ENCODE assay signal across 8 cellular contexts in the genomic region with DNA sequence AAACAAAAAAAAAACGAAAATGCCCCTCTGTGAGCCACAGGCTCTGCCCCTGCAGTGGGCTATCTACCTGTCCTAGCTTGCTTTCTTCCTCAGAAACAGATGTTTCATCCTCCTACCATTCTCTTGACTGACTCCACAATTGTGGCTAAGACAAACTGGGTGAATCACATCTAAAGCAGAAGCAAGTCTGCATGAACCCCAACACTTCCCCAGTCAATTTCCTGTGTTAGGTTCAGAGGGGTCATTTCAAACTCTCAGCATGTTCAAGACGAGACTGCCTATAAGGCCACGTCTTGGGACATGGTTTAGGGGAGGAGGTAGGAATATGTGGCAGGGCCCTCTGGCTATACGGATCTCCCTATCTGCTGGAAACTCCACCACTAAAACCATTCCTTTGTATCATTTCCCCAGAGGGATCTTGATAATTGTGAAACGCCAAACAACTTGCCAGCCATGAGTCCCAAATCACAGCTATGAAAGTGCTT. TPM values are rescaled to one million over a fixed set of nuclear protein-coding genes. Genes with fewer than 3 reads are reported as not detected.
A peak's percentile ranks its signal among the peaks of the same experiment; 100 is the strongest.
DNase-seq lines count a peak whose midpoint lies in the region; ATAC-seq and TF ChIP-seq lines count a peak whose summit lies in the region.

No MANE protein-coding gene starts in this region.

- 61 to 65% methylated on average over 5 of the region's 5 CpGs for WGBS in GM23248 (ENCODE audit: low coverage in 1 of 2, low lambda C conversion rate in 2 of 2, missing lambda C conversion rate in 2 of 2), 2 experiments

- no peak overlapping the region for H2AFZ ChIP-seq in GM23248

- in situ Hi-C loops in GM23248 (cut with MboI): no loop called here

- ATAC-seq in left cardiac atrium: peak; percentile 27 to 57
- ATAC-seq in GM21515 (IDR thresholded peaks at IDR 0.05; ENCODE audit: unreplicated experiment): no peak
- ATAC-seq in SK-N-SH treated with all-trans-retinoic acid at 6 μM for 48 hours: no peak
- ATAC-seq in WTC11: no peak

- no peaks in the 10 kb centered on the region for H3K27me3 ChIP-seq in CD8-positive, alpha-beta memory T cell (ENCODE audit: insufficient read depth, low read length, poor library complexity, severe bottlenecking)
- H3K27me3 ChIP-seq in GM23248 (replicated peaks; ENCODE audit: insufficient read depth): no peaks in the 10 kb centered on the region
- no peaks in the 10 kb centered on the region for H3K27me3 ChIP-seq in vagina

- H3K27ac ChIP-seq in CD8-positive, alpha-beta memory T cell (ENCODE audit: low read depth, low read length): no peak overlapping the region
- H3K27ac ChIP-seq in GM23248: peak overlapping the region; percentile 68
- peak overlapping the region; percentile 71 for H3K27ac ChIP-seq in vagina

- H3K27ac Mint-ChIP-seq in CD8-positive, alpha-beta memory T cell: peak overlapping the region; percentile 48 to 97 (median 82)
- no peak overlapping the region for H3K27ac Mint-ChIP-seq in WTC11

- peaks cover 33 to 37% (median 37%) of the 10 kb centered on the region in 3 donors for H3K4me1 Mint-ChIP-seq in CD8-positive, alpha-beta memory T cell
- peaks cover 4% of the 10 kb centered on the region for H3K4me1 Mint-ChIP-seq in WTC11

- H3K9ac ChIP-seq in GM23248: peak overlapping the region; percentile 60; the same call in 1 of the 2 replicates

- no peaks in the 10 kb centered on the region for H3K9me3 Mint-ChIP-seq in CD8-positive, alpha-beta memory T cell
- H3K9me3 Mint-ChIP-seq in WTC11: no peaks in the 10 kb centered on the region

- no peaks in the 10 kb centered on the region for H3K79me2 ChIP-seq in GM23248 (ENCODE audit: insufficient read depth)

- POLR2A ChIA-PET in CD8-positive, alpha-beta memory T cell (lab: Charles Lee): interaction anchor here (0.5 to 4.2 kb wide), 2 partner anchors 11 to 40 kb away, joined by 4 to 36 read pairs; no protein-coding TSS in a partner anchor
- POLR2A ChIA-PET in WTC11 (lab: Charles Lee): no interaction called here

- no peaks in the 10 kb centered on the region for H4K20me1 ChIP-seq in GM23248 (ENCODE audit: insufficient read depth)

- peak in 3 of 5 donors; percentile 24 to 48 (median 45) for DNase-seq in CD8-positive, alpha-beta memory T cell
- peak; percentile 40 for DNase-seq in GM23248
- peak; percentile 20 for DNase-seq in T1000 (lab: John Stamatoyannopoulos, UW)
- DNase-seq in left cardiac atrium: no peak
- DNase-seq in vagina (ENCODE audit: extremely low spot score in 2 of 2): peak in 1 of 2 donors; percentile 69
- DNase-seq in WTC11 (ENCODE audit: low spot score): no peak

- no peaks in the 10 kb centered on the region for H3K36me3 Mint-ChIP-seq in CD8-positive, alpha-beta memory T cell
- H3K36me3 Mint-ChIP-seq in WTC11: no peaks in the 10 kb centered on the region

- peak overlapping the region in 6 of 7 donors; percentile 49 to 84 (median 68) for H3K4me3 Mint-ChIP-seq in CD8-positive, alpha-beta memory T cell
- H3K4me3 Mint-ChIP-seq in WTC11: no peak overlapping the region

- H3K27me3 Mint-ChIP-seq in CD8-positive, alpha-beta memory T cell: no peaks in the 10 kb centered on the region
- H3K27me3 Mint-ChIP-seq in WTC11 (ENCODE audit: low read depth): no peaks in the 10 kb centered on the region

- no peak overlapping the region for H3K4me2 ChIP-seq in GM23248 (ENCODE audit: unreplicated experiment)

- H3F3A ChIP-seq in GM23248 (ENCODE audit: insufficient read depth): peaks cover 13% of the 10 kb centered on the region

- no peaks in the 10 kb centered on the region for H3K9me2 ChIP-seq in GM23248 (ENCODE audit: insufficient read depth)

- TF ChIP-seq POLR2A in vagina (IDR thresholded peaks at IDR 0.05): no peak

- CTCF ChIA-PET in CD8-positive, alpha-beta memory T cell (lab: Charles Lee): interaction anchor here (1.5 to 4.4 kb wide), 4 partner anchors 11 to 73 kb away, joined by 3 to 29 read pairs (median 18); no protein-coding TSS in a partner anchor
- CTCF ChIA-PET in WTC11 (lab: Charles Lee): interaction anchor here (0.9 kb wide), 1 partner anchor 22 kb away, joined by 3 read pairs; no protein-coding TSS in a partner anchor

- intact Hi-C loops in left cardiac atrium (cut with DNase I) (no loop called here), vagina (cut with DNase I) (no loop called here)

- H3K4me1 ChIP-seq in CD8-positive, alpha-beta memory T cell (ENCODE audit: insufficient read depth, low read length): peaks cover 36% of the 10 kb centered on the region
- H3K4me1 ChIP-seq in GM23248 (ENCODE audit: insufficient read depth) (peaks cover 30% of the 10 kb centered on the region), vagina (peaks cover 24% of the 10 kb centered on the region)

- H3K36me3 ChIP-seq in CD8-positive, alpha-beta memory T cell (ENCODE audit: insufficient read depth, low read length): no peaks in the 10 kb centered on the region
- H3K36me3 ChIP-seq in GM23248 (ENCODE audit: low read depth): no peaks in the 10 kb centered on the region
- no peaks in the 10 kb centered on the region for H3K36me3 ChIP-seq in vagina

- H3K4me3 ChIP-seq in CD8-positive, alpha-beta memory T cell (ENCODE audit: low read length): no peak overlapping the region
- H3K4me3 ChIP-seq in GM23248 (no peak overlapping the region), vagina (no peak overlapping the region)

- no peak for TF ChIP-seq CTCF in vagina (IDR thresholded peaks at IDR 0.05)
- no peak for TF ChIP-seq CTCF in WTC11 (IDR thresholded peaks at IDR 0.05)

- no peaks in the 10 kb centered on the region for H3K9me3 ChIP-seq in CD8-positive, alpha-beta memory T cell (ENCODE audit: low read length)
- H3K9me3 ChIP-seq in GM23248 (ENCODE audit: low read depth) (no peaks in the 10 kb centered on the region), vagina (no peaks in the 10 kb centered on the region)

TF ChIP-seq in SK-N-SH treated with all-trans-retinoic acid at 6 μM for 48 hours, 23 proteins besides CTCF, POLR2A, EP300 and RAD21 (continues in another document):
- no peak for TF ChIP-seq ZFP30 (CRISPR knock-in tag; IDR thresholded peaks at IDR 0.05)

TF ChIP-seq in WTC11, 78 proteins besides CTCF, POLR2A, EP300 and RAD21 (continues in another document):
- no peak for TF ChIP-seq MYBL2 (CRISPR knock-in tag; IDR thresholded peaks at IDR 0.05)
- no peak for TF ChIP-seq ZNF396 (CRISPR knock-in tag; IDR thresholded peaks at IDR 0.05; ENCODE audit: borderline replicate concordance)
- TF ChIP-seq, protein P1, sequence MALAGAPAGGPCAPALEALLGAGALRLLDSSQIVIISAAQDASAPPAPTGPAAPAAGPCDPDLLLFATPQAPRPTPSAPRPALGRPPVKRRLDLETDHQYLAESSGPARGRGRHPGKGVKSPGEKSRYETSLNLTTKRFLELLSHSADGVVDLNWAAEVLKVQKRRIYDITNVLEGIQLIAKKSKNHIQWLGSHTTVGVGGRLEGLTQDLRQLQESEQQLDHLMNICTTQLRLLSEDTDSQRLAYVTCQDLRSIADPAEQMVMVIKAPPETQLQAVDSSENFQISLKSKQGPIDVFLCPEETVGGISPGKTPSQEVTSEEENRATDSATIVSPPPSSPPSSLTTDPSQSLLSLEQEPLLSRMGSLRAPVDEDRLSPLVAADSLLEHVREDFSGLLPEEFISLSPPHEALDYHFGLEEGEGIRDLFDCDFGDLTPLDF (CRISPR knock-in tag; IDR thresholded peaks at IDR 0.05): no peak
- TF ChIP-seq, protein P2, sequence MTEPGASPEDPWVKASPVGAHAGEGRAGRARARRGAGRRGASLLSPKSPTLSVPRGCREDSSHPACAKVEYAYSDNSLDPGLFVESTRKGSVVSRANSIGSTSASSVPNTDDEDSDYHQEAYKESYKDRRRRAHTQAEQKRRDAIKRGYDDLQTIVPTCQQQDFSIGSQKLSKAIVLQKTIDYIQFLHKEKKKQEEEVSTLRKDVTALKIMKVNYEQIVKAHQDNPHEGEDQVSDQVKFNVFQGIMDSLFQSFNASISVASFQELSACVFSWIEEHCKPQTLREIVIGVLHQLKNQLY (CRISPR knock-in tag; IDR thresholded peaks at IDR 0.05): no peak

RNA-seq across cellular contexts. Expression of a gene that starts 28.6 kb away (rescaled TPM):
- total RNA-seq in CD8-positive, alpha-beta memory T cell: 1 to 10 TPM; 3.0 TPM
- 2.4 TPM for polyA plus RNA-seq in CD8-positive, alpha-beta memory T cell
- 3.1 and 3.3 TPM in 2 replicates for total RNA-seq in GM23248 (2014; rRNA removed; shearing (Covaris generic))
- 2.7 and 3.5 TPM in 2 replicates for polyA plus RNA-seq in GM23248 (2016; fragmentation: Nextera tagmentation; extraction: Ambion mirVana)
- total RNA-seq in left cardiac atrium (1 to 10 TPM; 3.9 to 5.0 TPM), vagina (17.7 TPM), WTC11 (2021) (6.1 to 7.9 TPM (median 7.4 TPM) in 3 replicates)

RNA-seq across cellular contexts. Expression of a gene that starts 41.4 kb away (rescaled TPM):
- total RNA-seq in CD8-positive, alpha-beta memory T cell: 10 to 100 TPM; 15.8 to 16.1 TPM
- polyA plus RNA-seq in CD8-positive, alpha-beta memory T cell: 33.3 TPM
- total RNA-seq in GM23248 (2014; rRNA removed; shearing (Covaris generic)): 27.2 and 35.3 TPM in 2 replicates
- 30.7 and 32.3 TPM in 2 replicates for polyA plus RNA-seq in GM23248 (2016; fragmentation: Nextera tagmentation; extraction: Ambion mirVana)
- total RNA-seq in left cardiac atrium (10 to 100 TPM; 21.3 to 27.0 TPM), vagina (34.9 TPM), WTC11 (2021) (21.6 to 22.1 TPM (median 21.9 TPM) in 3 replicates)

RNA-seq across cellular contexts. Expression of a gene that starts 57.7 kb away (rescaled TPM):
- total RNA-seq in CD8-positive, alpha-beta memory T cell: 10 to 100 TPM; 14.6 to 14.7 TPM
- polyA plus RNA-seq in CD8-positive, alpha-beta memory T cell: 0.25 TPM
- 9.7 and 11.3 TPM in 2 replicates for total RNA-seq in GM23248 (2014; rRNA removed; shearing (Covaris generic))
- 7.0 and 8.1 TPM in 2 replicates for polyA plus RNA-seq in GM23248 (2016; fragmentation: Nextera tagmentation; extraction: Ambion mirVana)
- total RNA-seq in left cardiac atrium (under 1 TPM; 0.47 to 0.94 TPM), vagina (6.6 TPM), WTC11 (2021) (174 to 249 TPM (median 184 TPM) in 3 replicates)

Comparison
In these comparisons a context has a peak if more than half of its experiments do, and no peak if none do; other contexts are left out.
1. DNase-seq: peak in CD8-positive, alpha-beta memory T cell (3 of 5), GM23248 (single experiment) and T1000 (single experiment); none in left cardiac atrium (single experiment) and WTC11 (single experiment).
2. ATAC-seq: peak in left cardiac atrium (2 of 2); none in GM21515 (single experiment), SK-N-SH treated with all-trans-retinoic acid at 6 μM for 48 hours (single experiment) and WTC11 (single experiment).
3. RNA of a gene that starts 57.7 kb away (total RNA-seq): 174 to 249 TPM in WTC11; 14.6 to 14.7 TPM in CD8-positive, alpha-beta memory T cell, 9.7 to 11.3 TPM in GM23248, 6.6 TPM in vagina (single experiment) and 0.47 to 0.94 TPM in left cardiac atrium; every median in the first group is over 10 times any median in the second.